Comparison of ENCODE assay signal across 14 cellular contexts in genomic region chr17:42166196-42166763, GRCh38. TPM values are rescaled to one million over a fixed set of nuclear protein-coding genes. Genes with fewer than 3 reads are reported as not detected.
DNase-seq lines count a peak whose midpoint lies in the region; ATAC-seq and TF ChIP-seq lines count a peak whose summit lies in the region.
"Had no signal": no experiment of that assay in that cellular context is flagged by ENCODE, and none has a peak within 500 bp of the region (broad histone marks: within the 10 kb centered on the region; RNA-seq: fewer than 3 reads in every experiment).

No MANE protein-coding gene starts in this region.

- ATAC-seq in activated naive CD8-positive, alpha-beta T cell treated with anti-CD3 and anti-CD28 coated beads, Interleukin-2, amount 50 U/mL, for 24 hours = no peak
- ATAC-seq: A549, Right ventricle myocardium inferior had no signal

- no peak for TF ChIP-seq CTCF in glutamatergic neuron (IDR thresholded peaks at IDR 0.05; ENCODE audit: partially characterized antibody, unreplicated experiment)

- H3K36me3 Mint-ChIP-seq in glutamatergic neuron (ENCODE audit: unreplicated experiment) = no peaks in the 10 kb centered on the region
- H3K36me3 Mint-ChIP-seq in activated naive CD8-positive, alpha-beta T cell treated with anti-CD3 and anti-CD28 coated beads, Interleukin-2, amount 50 U/mL, for 24 hours (ENCODE audit: low read depth) = no peaks in the 10 kb centered on the region

- H3K27me3 Mint-ChIP-seq in glutamatergic neuron (ENCODE audit: unreplicated experiment) = peaks cover 20% of the 10 kb centered on the region
- H3K27me3 Mint-ChIP-seq in activated naive CD8-positive, alpha-beta T cell treated with anti-CD3 and anti-CD28 coated beads, Interleukin-2, amount 50 U/mL, for 24 hours = peaks cover 2% of the 10 kb centered on the region
- H3K27me3 Mint-ChIP-seq: CD4-positive, alpha-beta T cell had no signal

- H3K27ac Mint-ChIP-seq in glutamatergic neuron (ENCODE audit: unreplicated experiment) = peak overlapping the region; percentile 48
- no peak overlapping the region for H3K27ac Mint-ChIP-seq in activated naive CD8-positive, alpha-beta T cell treated with anti-CD3 and anti-CD28 coated beads, Interleukin-2, amount 50 U/mL, for 24 hours
- H3K27ac Mint-ChIP-seq: CD4-positive, alpha-beta T cell; HFFc6 had no signal

- no peak overlapping the region for H3K4me3 Mint-ChIP-seq in glutamatergic neuron (ENCODE audit: unreplicated experiment)
- no peak overlapping the region for H3K4me3 Mint-ChIP-seq in activated naive CD8-positive, alpha-beta T cell treated with anti-CD3 and anti-CD28 coated beads, Interleukin-2, amount 50 U/mL, for 24 hours
- H3K4me3 Mint-ChIP-seq: CD4-positive, alpha-beta T cell; HFFc6 had no signal

- peaks cover 3% of the 10 kb centered on the region for H3K4me1 Mint-ChIP-seq in glutamatergic neuron (ENCODE audit: low read depth, unreplicated experiment)
- no peaks in the 10 kb centered on the region for H3K4me1 Mint-ChIP-seq in activated naive CD8-positive, alpha-beta T cell treated with anti-CD3 and anti-CD28 coated beads, Interleukin-2, amount 50 U/mL, for 24 hours

- H3K9me3 Mint-ChIP-seq in glutamatergic neuron (ENCODE audit: unreplicated experiment) = peaks cover 2% of the 10 kb centered on the region
- no peaks in the 10 kb centered on the region for H3K9me3 Mint-ChIP-seq in activated naive CD8-positive, alpha-beta T cell treated with anti-CD3 and anti-CD28 coated beads, Interleukin-2, amount 50 U/mL, for 24 hours
- H3K9me3 Mint-ChIP-seq: CD4-positive, alpha-beta T cell; HFFc6 had no signal

- no peak for DNase-seq in glutamatergic neuron
- no peak for DNase-seq in activated naive CD8-positive, alpha-beta T cell treated with anti-CD3 and anti-CD28 coated beads, Interleukin-2, amount 50 U/mL, for 24 hours
- DNase-seq: Caco-2; CD4-positive, alpha-beta T cell; GDM1; HFFc6; NCI-H1694 treated with DMSO at 0.1 percent for 48 hours; NCI-H748 treated with DMSO at 0.1 percent for 48 hours; NK-92 treated with Interleukin-12 subunit alpha and Interleukin-12 subunit beta, amount 100 ng/mL, for 24 hours had no signal

RNA-seq across cellular contexts. Expression of gene RAB5C, which starts 11.5 kb away (rescaled TPM):
- 94.7 TPM for total RNA-seq in glutamatergic neuron (ENCODE audit: unreplicated experiment)

RNA-seq across cellular contexts. Expression of gene KCNH4, which starts 14.7 kb away (rescaled TPM):
- 0.71 TPM for total RNA-seq in glutamatergic neuron (ENCODE audit: unreplicated experiment)
- total RNA-seq: HFFc6 had no signal

RNA-seq across cellular contexts. Expression of gene HCRT, which starts 19.0 kb away (rescaled TPM):
- total RNA-seq in glutamatergic neuron (ENCODE audit: unreplicated experiment) = not detected
- total RNA-seq: Caco-2; CD4-positive, alpha-beta T cell; Daoy; HFFc6; NCI-H460; Right ventricle myocardium inferior; SK-MEL-5 had no signal

RNA-seq across cellular contexts. Expression of gene GHDC, which starts 28.0 kb away (rescaled TPM):
- 5.3 TPM for total RNA-seq in glutamatergic neuron (ENCODE audit: unreplicated experiment)

RNA-seq across cellular contexts. Expression of gene HSPB9, which starts 43.7 kb away (rescaled TPM):
- 0.44 TPM for total RNA-seq in glutamatergic neuron (ENCODE audit: unreplicated experiment)
- total RNA-seq: Caco-2; CD4-positive, alpha-beta T cell; HFFc6; SK-MEL-5 had no signal
